15 cellular contexts compared by ENCODE assay signal in the genomic region with DNA sequence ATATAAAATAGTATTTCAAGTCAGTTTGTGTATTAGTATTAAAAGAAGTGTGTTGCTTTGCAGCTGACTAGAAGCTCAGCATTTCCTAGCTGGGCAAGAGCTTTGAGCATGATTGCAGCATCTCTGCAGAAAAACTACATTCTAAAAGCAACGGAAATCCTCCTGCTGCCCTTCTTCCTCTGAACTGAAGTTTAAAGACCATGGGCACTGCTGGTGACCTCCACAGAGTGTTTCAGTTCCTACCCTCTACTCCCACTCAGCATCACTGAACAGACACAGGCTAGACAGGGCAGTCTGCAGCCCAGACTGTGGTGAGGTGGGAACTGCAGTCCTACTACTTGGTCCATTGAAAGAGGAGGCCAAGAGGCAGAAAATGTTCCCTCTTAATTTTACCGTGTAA.
DNase-seq lines count a peak whose midpoint lies in the region; ATAC-seq lines count a peak whose summit lies in the region.
"Had no signal": no experiment of that assay in that cellular context is flagged by ENCODE, and none has a peak within 500 bp of the region (broad histone marks: within the 10 kb centered on the region; RNA-seq: fewer than 3 reads in every experiment).

No MANE protein-coding gene starts in this region.

- peak; percentile 40 for DNase-seq in SKM-1 treated with dmso at 0.1 percent for 144 hours (lab: John Stamatoyannopoulos, UW; ENCODE audit: unreplicated experiment)
- peak; percentile 79 for DNase-seq in pons (ENCODE audit: low spot score)
- no peak for DNase-seq in activated CD4-positive, CD25-positive, alpha-beta regulatory T cell (lab: John Stamatoyannopoulos, UW)
- DNase-seq in GOT3 (lab: John Stamatoyannopoulos, UW): no peak
- DNase-seq: activated effector memory CD4-positive, alpha-beta T cell treated with Interleukin-2 at 50 U/mL for 16 hours; central memory CD4-positive, alpha-beta T cell; DMS 273 treated with DMSO at 0.1 percent for 48 hours; H9; naive thymus-derived CD4-positive, alpha-beta T cell; NCI-H1694; NCI-H345; PC-9 had no signal

- ATAC-seq in GM18498 (IDR thresholded peaks at IDR 0.05; ENCODE audit: unreplicated experiment): peak; percentile 76
- peak; percentile 67 for ATAC-seq in GM19324 (IDR thresholded peaks at IDR 0.05; ENCODE audit: low FRiP score, unreplicated experiment)
- ATAC-seq in HG02798 (IDR thresholded peaks at IDR 0.05; ENCODE audit: poor library complexity, unreplicated experiment): no peak
- ATAC-seq: naive thymus-derived CD4-positive, alpha-beta T cell had no signal

Comparison
In these comparisons a context has a peak if more than half of its experiments do, and no peak if none do; other contexts are left out.
1. DNase-seq: peak in SKM-1 treated with dmso at 0.1 percent for 144 hours (single experiment) and pons (single experiment); none in activated CD4-positive, CD25-positive, alpha-beta regulatory T cell (0 of 4) and GOT3 (single experiment).